Comparison of ENCODE assay signal across 23 cellular contexts in genomic region chr15:94237903-94238302, GRCh38. TPM values are rescaled to one million over a fixed set of nuclear protein-coding genes. Genes with fewer than 3 reads are reported as not detected.
A peak's percentile ranks its signal among the peaks of the same experiment; 100 is the strongest.
DNase-seq lines count a peak whose midpoint lies in the region; ATAC-seq, FAIRE-seq and TF ChIP-seq lines count a peak whose summit lies in the region.
"Had no signal": no experiment of that assay in that cellular context is flagged by ENCODE, and none has a peak within 500 bp of the region (broad histone marks: within the 10 kb centered on the region; RNA-seq: fewer than 3 reads in every experiment).

No MANE protein-coding gene starts in this region.

- no peaks in the 10 kb centered on the region for H3K9me3 Mint-ChIP-seq in activated CD4-positive, alpha-beta memory T cell treated with anti-CD3 and anti-CD28 coated beads, Interleukin-2, amount 10 ng/mL, durations not matched to agents 7 days and 5 days
- H3K9me3 Mint-ChIP-seq in activated CD4-positive, alpha-beta memory T cell treated with anti-CD3 and anti-CD28 coated beads for 36 hours, result no peaks in the 10 kb centered on the region
- no peaks in the 10 kb centered on the region for H3K9me3 Mint-ChIP-seq in stimulated activated naive B cell treated with anti-CD40 and anti-IgM and Interleukin-4, amounts not matched to agents 10 μg/mL and 1 μg/mL and 100 μg/mL, for 72 hours
- H3K9me3 Mint-ChIP-seq: CD14-positive monocyte, T-cell had no signal

- H2AFZ ChIP-seq in HepG2 (ENCODE audit: low read length), result no peak overlapping the region

- peaks cover 11% of the 10 kb centered on the region for H3K79me2 ChIP-seq in HepG2 (ENCODE audit: insufficient read depth, low read length)

- TF ChIP-seq EP300 in HepG2 (IDR thresholded peaks at IDR 0.05; ENCODE audit: low read depth in 2 of 2, low read length in 2 of 2), result no peak
- no peak for TF ChIP-seq EP300 in HepG2 (CRISPR knock-in tag; IDR thresholded peaks at IDR 0.05; ENCODE audit: borderline replicate concordance)

- H3K4me3 ChIP-seq in epithelial cell of esophagus (ENCODE audit: low read length), result no peak overlapping the region
- H3K4me3 ChIP-seq in HepG2 (replicated peaks in 1 of 3; ENCODE audit: insufficient read depth in 1 of 3, low read depth in 2 of 3, low read length in 3 of 3), result no peak overlapping the region
- H3K4me3 ChIP-seq: tibial artery had no signal

- no peak for TF ChIP-seq CTCF in epithelial cell of esophagus (IDR thresholded peaks at IDR 0.05; ENCODE audit: insufficient read depth, low read depth, low read length, missing control alignments)
- no peak for TF ChIP-seq CTCF in HepG2 (CRISPR knock-in tag; IDR thresholded peaks at IDR 0.05)

- in situ Hi-C loops in HepG2 (cut with HindIII; ENCODE audit: extremely low pct_ligation_motif_present, low pct_unique_long_range_greater_than_20kb), result no loop called here

- POLR2A ChIA-PET in activated CD4-positive, alpha-beta memory T cell treated with anti-CD3 and anti-CD28 coated beads, Interleukin-2, amount 10 ng/mL, durations not matched to agents 7 days and 5 days (lab: Charles Lee), result interaction anchor here (1.0 to 3.5 kb wide), 2 partner anchors 7 to 75 kb away, joined by 3 to 23 read pairs; partner anchors contain the start of gene MCTP2
- POLR2A ChIA-PET in activated CD4-positive, alpha-beta memory T cell treated with anti-CD3 and anti-CD28 coated beads for 36 hours (lab: Charles Lee), result no interaction called here
- POLR2A ChIA-PET in HepG2 (lab: Yijun Ruan, JAX), result no interaction called here

- H3K9ac ChIP-seq in HepG2 (ENCODE audit: insufficient read depth, low read depth, low read length), result no peak overlapping the region

- no peak overlapping the region for H3K4me2 ChIP-seq in HepG2 (ENCODE audit: low read depth, low read length)

- peaks cover 46% of the 10 kb centered on the region for H3K36me3 Mint-ChIP-seq in activated CD4-positive, alpha-beta memory T cell treated with anti-CD3 and anti-CD28 coated beads, Interleukin-2, amount 10 ng/mL, durations not matched to agents 7 days and 5 days (ENCODE audit: low read depth)
- H3K36me3 Mint-ChIP-seq in activated CD4-positive, alpha-beta memory T cell treated with anti-CD3 and anti-CD28 coated beads for 36 hours, result peaks cover 4% of the 10 kb centered on the region
- H3K36me3 Mint-ChIP-seq in stimulated activated naive B cell treated with anti-CD40 and anti-IgM and Interleukin-4, amounts not matched to agents 10 μg/mL and 1 μg/mL and 100 μg/mL, for 72 hours, result peaks cover 0 to 2% of the 10 kb centered on the region in 2 donors
- H3K36me3 Mint-ChIP-seq: T-cell had no signal

- WGBS in HepG2 (ENCODE audit: low lambda C conversion rate), result 61% methylated on average over 8 of the region's 8 CpGs

- peak overlapping the region; percentile 33 for H3K27ac Mint-ChIP-seq in activated CD4-positive, alpha-beta memory T cell treated with anti-CD3 and anti-CD28 coated beads, Interleukin-2, amount 10 ng/mL, durations not matched to agents 7 days and 5 days
- H3K27ac Mint-ChIP-seq in activated CD4-positive, alpha-beta memory T cell treated with anti-CD3 and anti-CD28 coated beads for 36 hours, result no peak overlapping the region
- H3K27ac Mint-ChIP-seq in stimulated activated naive B cell treated with anti-CD40 and anti-IgM and Interleukin-4, amounts not matched to agents 10 μg/mL and 1 μg/mL and 100 μg/mL, for 72 hours, result peak overlapping the region; percentile 26

- intact Hi-C loops in activated CD4-positive, alpha-beta memory T cell treated with anti-CD3 and anti-CD28 coated beads for 36 hours (cut with micrococcal nuclease), result no loop called here
- intact Hi-C loops in HepG2 (cut with micrococcal nuclease; ENCODE audit: unreplicated experiment), result no loop called here

- BruUV-seq in HepG2 (replicated peaks; lab: Mats Ljungman, UMichigan), result no TSS peak

- H3K36me3 ChIP-seq in HepG2 (replicated peaks in 1 of 2; ENCODE audit: control insufficient read depth in 1 of 2, insufficient read depth in 2 of 2, low read length in 2 of 2), result no peaks in the 10 kb centered on the region
- H3K36me3 ChIP-seq: tibial artery had no signal

- no peak for TF ChIP-seq POLR2A in HepG2 (IDR thresholded peaks at IDR 0.05; ENCODE audit: insufficient read depth in 1 of 2, low read depth in 2 of 2, low read length in 2 of 2)

- no peak overlapping the region for H3K4me3 Mint-ChIP-seq in activated CD4-positive, alpha-beta memory T cell treated with anti-CD3 and anti-CD28 coated beads, Interleukin-2, amount 10 ng/mL, durations not matched to agents 7 days and 5 days
- H3K4me3 Mint-ChIP-seq in activated CD4-positive, alpha-beta memory T cell treated with anti-CD3 and anti-CD28 coated beads for 36 hours, result no peak overlapping the region
- no peak overlapping the region for H3K4me3 Mint-ChIP-seq in stimulated activated naive B cell treated with anti-CD40 and anti-IgM and Interleukin-4, amounts not matched to agents 10 μg/mL and 1 μg/mL and 100 μg/mL, for 72 hours
- H3K4me3 Mint-ChIP-seq: T-cell had no signal

- no peak for ATAC-seq in stimulated activated naive B cell treated with anti-CD40 and anti-IgM and Interleukin-4, amounts not matched to agents 10 μg/mL and 1 μg/mL and 100 μg/mL, for 72 hours (replicated peaks)
- ATAC-seq in HepG2 (no peak), HG03571 (IDR thresholded peaks at IDR 0.05; ENCODE audit: unreplicated experiment) (no peak)

- no peak for TF ChIP-seq RAD21 in HepG2 (CRISPR knock-in tag; IDR thresholded peaks at IDR 0.05)

- no peak for FAIRE-seq in HepG2 (lab: Jason Lieb, UNC)
- FAIRE-seq in frontal cortex (lab: Jason Lieb, UNC), result no peak
- FAIRE-seq: A204.1, endothelial cell of umbilical vein had no signal

- CTCF ChIA-PET in activated CD4-positive, alpha-beta memory T cell treated with anti-CD3 and anti-CD28 coated beads, Interleukin-2, amount 10 ng/mL, durations not matched to agents 7 days and 5 days (lab: Charles Lee), result interaction anchor here (0.7 to 0.8 kb wide), 3 partner anchors 49 to 119 kb away, joined by 3 to 4 read pairs (median 3); no protein-coding TSS in a partner anchor
- CTCF ChIA-PET in activated CD4-positive, alpha-beta memory T cell treated with anti-CD3 and anti-CD28 coated beads for 36 hours (lab: Charles Lee), result interaction anchor here (0.7 to 1.6 kb wide), 2 partner anchors 78 to 86 kb away, joined by 3 to 7 read pairs; no protein-coding TSS in a partner anchor
- CTCF ChIA-PET in HepG2 (lab: Yijun Ruan, JAX; ENCODE audit: low intra/inter-chr PET ratio, low total read pairs), result no interaction called here

- no peaks in the 10 kb centered on the region for H3K27me3 Mint-ChIP-seq in activated CD4-positive, alpha-beta memory T cell treated with anti-CD3 and anti-CD28 coated beads, Interleukin-2, amount 10 ng/mL, durations not matched to agents 7 days and 5 days
- no peaks in the 10 kb centered on the region for H3K27me3 Mint-ChIP-seq in activated CD4-positive, alpha-beta memory T cell treated with anti-CD3 and anti-CD28 coated beads for 36 hours
- H3K27me3 Mint-ChIP-seq in stimulated activated naive B cell treated with anti-CD40 and anti-IgM and Interleukin-4, amounts not matched to agents 10 μg/mL and 1 μg/mL and 100 μg/mL, for 72 hours, result no peaks in the 10 kb centered on the region
- H3K27me3 Mint-ChIP-seq: T-cell had no signal

- no peaks in the 10 kb centered on the region for H3K4me1 ChIP-seq in HepG2 (ENCODE audit: insufficient read depth, low read length)
- H3K4me1 ChIP-seq: tibial artery had no signal

- no peaks in the 10 kb centered on the region for H3K9me3 ChIP-seq in HepG2 (ENCODE audit: low read length)
- H3K9me3 ChIP-seq: tibial artery had no signal

- no peaks in the 10 kb centered on the region for H4K20me1 ChIP-seq in HepG2 (ENCODE audit: insufficient read depth, low read length)

- H3K27ac ChIP-seq in HepG2 (ENCODE audit: extremely low read length, insufficient read depth, low read length), result no peak overlapping the region
- H3K27ac ChIP-seq: tibial artery had no signal

- no peak for DNase-seq in activated CD4-positive, alpha-beta memory T cell treated with anti-CD3 and anti-CD28 coated beads, Interleukin-2, amount 10 ng/mL, durations not matched to agents 7 days and 5 days
- no peak for DNase-seq in activated CD4-positive, alpha-beta memory T cell treated with anti-CD3 and anti-CD28 coated beads for 36 hours
- DNase-seq in RPMI7951 (ENCODE audit: low read depth), result peak; percentile 73
- peak; percentile 37 for DNase-seq in epithelial cell of esophagus (ENCODE audit: low read depth)
- no peak for DNase-seq in stimulated activated naive B cell treated with anti-CD40 and anti-IgM and Interleukin-4, amounts not matched to agents 10 μg/mL and 1 μg/mL and 100 μg/mL, for 72 hours
- no peak for DNase-seq in HepG2 (ENCODE audit: low spot score)
- no peak for DNase-seq in frontal cortex (ENCODE audit: low spot score in 2 of 2)
- DNase-seq: activated CD4-positive, CD25-positive, alpha-beta regulatory T cell; activated naive CD4-positive, alpha-beta T cell treated with anti-CD3 and anti-CD28 coated beads, Interleukin-2, amount 50 U/mL, for 16 hours; cortex of kidney; DMS53; foreskin fibroblast; GOT3; NCI-H1930; nucleus accumbens; retina; Right ventricle myocardium superior; tibial artery had no signal

- no peaks in the 10 kb centered on the region for H3K27me3 ChIP-seq in HepG2 (ENCODE audit: control insufficient read depth in 1 of 2, insufficient read depth in 2 of 2, low read length in 2 of 2)
- H3K27me3 ChIP-seq: tibial artery had no signal

- peaks cover 76% of the 10 kb centered on the region for H3K4me1 Mint-ChIP-seq in activated CD4-positive, alpha-beta memory T cell treated with anti-CD3 and anti-CD28 coated beads, Interleukin-2, amount 10 ng/mL, durations not matched to agents 7 days and 5 days
- H3K4me1 Mint-ChIP-seq in activated CD4-positive, alpha-beta memory T cell treated with anti-CD3 and anti-CD28 coated beads for 36 hours (ENCODE audit: low read depth), result peaks cover 72% of the 10 kb centered on the region
- H3K4me1 Mint-ChIP-seq in stimulated activated naive B cell treated with anti-CD40 and anti-IgM and Interleukin-4, amounts not matched to agents 10 μg/mL and 1 μg/mL and 100 μg/mL, for 72 hours, result peaks cover 48 to 90% of the 10 kb centered on the region in 2 donors

RNA-seq across cellular contexts. Expression of gene MCTP2, which starts 6.5 kb away (rescaled TPM):
- total RNA-seq in activated CD4-positive, alpha-beta memory T cell treated with anti-CD3 and anti-CD28 coated beads, Interleukin-2, amount 10 ng/mL, durations not matched to agents 7 days and 5 days, result 10 to 100 TPM; 46.7 to 48.7 TPM
- 10 to 100 TPM; 38.5 to 41.7 TPM for total RNA-seq in activated CD4-positive, alpha-beta memory T cell treated with anti-CD3 and anti-CD28 coated beads for 36 hours
- 26.5 and 39.5 TPM in 2 replicates for total RNA-seq in RPMI7951 (2014; rRNA removed; shearing (Covaris generic))
- total RNA-seq in HepG2 (2016; rRNA removed; fragmentation: Illumina TruSeq; extraction: Trizol) (2.7 and 5.1 TPM in 2 replicates), frontal cortex (1.2 TPM)
- 16.9 and 19.1 TPM in 2 replicates for total RNA-seq in HepG2 (2016; cell fraction: cytosol; rRNA removed; fragmentation: Illumina TruSeq; extraction: Trizol; ENCODE audit: low read depth)
- 3.2 and 5.9 TPM in 2 replicates for total RNA-seq in HepG2 (2016; cell fraction: insoluble cytoplasmic fraction; rRNA removed; fragmentation: Illumina TruSeq; extraction: Trizol)
- 4.6 and 5.4 TPM in 2 replicates for total RNA-seq in HepG2 (2016; cell fraction: membrane; rRNA removed; fragmentation: Illumina TruSeq; extraction: Trizol)
- 13.1 and 13.3 TPM in 2 replicates for total RNA-seq in HepG2 (2016; cell fraction: nucleus; rRNA removed; fragmentation: Illumina TruSeq; extraction: Trizol)
- 8.5 and 8.6 TPM in 2 replicates for polyA plus RNA-seq in HepG2 (2011; rRNA removed)
- 6.4 and 7.5 TPM in 2 replicates for polyA plus RNA-seq in HepG2 (2011; cell fraction: cytosol; rRNA removed)
- 15.5 and 17.5 TPM in 2 replicates for polyA plus RNA-seq in HepG2 (2011; cell fraction: nucleus; rRNA removed)
- polyA plus RNA-seq in HepG2 (2012), result 2.3 and 2.5 TPM in 2 replicates
- 0.10 and 0.17 TPM in 2 replicates for polyA plus RNA-seq in HepG2 (2016; cell fraction: cytosol; fragmentation: Illumina TruSeq; extraction: Trizol; ENCODE audit: low read depth)
- 2.3 and 2.5 TPM in 2 replicates for polyA plus RNA-seq in HepG2 (2016; cell fraction: insoluble cytoplasmic fraction; fragmentation: Illumina TruSeq; extraction: Trizol; ENCODE audit: low read depth)
- 0.20 and 0.23 TPM in 2 replicates for polyA plus RNA-seq in HepG2 (2016; cell fraction: membrane; fragmentation: Illumina TruSeq; extraction: Trizol; ENCODE audit: low read depth)
- polyA plus RNA-seq in HepG2 (2016; cell fraction: nucleus; fragmentation: Illumina TruSeq; extraction: Trizol; ENCODE audit: insufficient read depth, low read depth), result 3.1 and 5.2 TPM in 2 replicates
- 12.2 and 23.0 TPM in 2 replicates for polyA minus RNA-seq in HepG2 (2011; rRNA and poly(A)+ RNA removed; ENCODE audit: low replicate concordance)
- polyA minus RNA-seq in HepG2 (2011; cell fraction: cytosol; rRNA and poly(A)+ RNA removed), result 6.9 and 7.4 TPM in 2 replicates
- 38.0 and 39.8 TPM in 2 replicates for polyA minus RNA-seq in HepG2 (2011; cell fraction: nucleus; rRNA and poly(A)+ RNA removed)

Comparison
In these comparisons a context has a peak if more than half of its experiments do, and no peak if none do; other contexts are left out.
1. DNase-seq: peak in RPMI7951 (single experiment) and epithelial cell of esophagus (single experiment); none in activated CD4-positive, alpha-beta memory T cell treated with anti-CD3 and anti-CD28 coated beads, Interleukin-2, amount 10 ng/mL, durations not matched to agents 7 days and 5 days (single experiment), activated CD4-positive, alpha-beta memory T cell treated with anti-CD3 and anti-CD28 coated beads for 36 hours (single experiment), stimulated activated naive B cell treated with anti-CD40 and anti-IgM and Interleukin-4, amounts not matched to agents 10 μg/mL and 1 μg/mL and 100 μg/mL, for 72 hours (single experiment), HepG2 (single experiment) and frontal cortex (0 of 2).